In the genomic region with DNA sequence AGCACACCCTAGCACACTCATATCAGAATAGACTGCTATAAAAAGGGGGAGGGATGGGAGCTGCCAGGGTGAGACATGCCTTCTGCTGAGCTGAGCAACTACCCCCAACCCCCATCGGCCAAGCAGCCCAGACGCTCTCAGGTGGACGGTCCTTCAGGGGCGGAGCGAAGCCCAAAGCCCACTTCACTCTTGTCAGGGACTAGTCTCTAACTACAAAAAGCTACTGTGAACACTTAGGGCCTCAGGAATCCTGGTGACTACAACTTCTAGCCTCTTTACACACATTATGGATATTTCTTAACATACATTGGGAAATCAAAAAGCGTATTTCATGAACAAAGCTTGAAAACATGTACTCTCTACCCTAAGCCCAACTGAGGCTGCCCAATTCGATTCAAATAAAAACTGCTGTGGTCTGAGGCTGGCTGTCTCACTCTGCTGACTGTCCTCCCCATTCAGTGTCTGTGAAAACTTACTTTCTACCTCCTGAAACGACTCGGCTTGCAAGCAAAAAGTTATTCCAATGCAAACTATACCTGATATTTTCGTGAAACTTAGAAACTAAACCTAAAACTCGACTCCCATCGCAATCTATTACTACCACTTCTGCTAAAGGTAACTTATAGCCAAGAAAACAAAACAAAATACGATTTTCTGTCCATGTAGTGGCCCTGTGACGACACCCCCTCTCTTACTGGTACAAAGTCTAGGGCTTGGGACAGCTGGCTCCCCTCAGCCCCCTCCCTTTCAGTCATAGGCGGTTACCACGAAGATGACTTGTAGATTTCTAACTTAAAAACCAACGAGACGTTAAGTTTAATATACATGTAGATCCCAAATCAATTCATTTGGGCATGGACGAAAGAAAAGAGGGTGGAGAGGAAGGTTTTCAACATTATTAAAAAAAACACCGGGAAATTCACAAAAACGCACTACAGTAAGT, we compare ENCODE assay signal across 8 cellular contexts. TPM values are rescaled to one million over a fixed set of nuclear protein-coding genes. Genes with fewer than 3 reads are reported as not detected.
DNase-seq lines count a peak whose midpoint lies in the region; ATAC-seq and TF ChIP-seq lines count a peak whose summit lies in the region.

No MANE protein-coding gene starts in this region.

- 0 to 8% (median 3%) methylated on average over 21 of the region's 21 CpGs for WGBS in adrenal gland, 4 donors

- no peak for ATAC-seq in HG03280 (IDR thresholded peaks at IDR 0.05; ENCODE audit: unreplicated experiment)

- DNase-seq in activated effector memory CD4-positive, alpha-beta T cell treated with anti-CD3 and anti-CD28 coated beads, Interleukin-2, amount 50 U/mL, for 16 hours, result peak; percentile 66
- DNase-seq in activated effector memory CD4-positive, alpha-beta T cell treated with Interleukin-2 at 50 U/mL for 16 hours, result no peak
- DNase-seq in NCI-H748 treated with DMSO at 0.1 percent for 48 hours (lab: John Stamatoyannopoulos, UW) (peak; percentile 27), adrenal gland (peak in 5 of 7 donors; percentile 51 to 67 (median 61)), GF-D8 (lab: John Stamatoyannopoulos, UW) (no peak)

- H3K4me3 ChIP-seq in adrenal gland (peak overlapping the region; percentile 21 to 94 (median 62)), iPS-15b (ENCODE audit: low read depth, low read length) (peak overlapping the region; percentile 78), skeletal muscle satellite cell (ENCODE audit: low read length) (peak overlapping the region; percentile 94)

- H3K9ac ChIP-seq in iPS-15b (ENCODE audit: low read depth, low read length) (no peak overlapping the region), skeletal muscle satellite cell (ENCODE audit: low read depth, low read length) (peak overlapping the region; percentile 96)

- H3K36me3 ChIP-seq in adrenal gland (replicated peaks in 1 of 2) (no peaks in the 10 kb centered on the region), iPS-15b (ENCODE audit: control insufficient read depth, insufficient read depth, low read length) (no peaks in the 10 kb centered on the region), skeletal muscle satellite cell (ENCODE audit: insufficient read depth, low read length) (no peaks in the 10 kb centered on the region)

- H3K4me1 ChIP-seq in adrenal gland (replicated peaks in 1 of 2), result peaks cover 24 to 36% of the 10 kb centered on the region in 2 donors
- peaks cover 11% of the 10 kb centered on the region for H3K4me1 ChIP-seq in iPS-15b (ENCODE audit: control insufficient read depth, insufficient read depth, low read length)
- peaks cover 56% of the 10 kb centered on the region for H3K4me1 ChIP-seq in skeletal muscle satellite cell (ENCODE audit: control insufficient read depth, insufficient read depth, low read length)

- TF ChIP-seq CTCF in adrenal gland (IDR thresholded peaks at IDR 0.05), result no peak

- peak overlapping the region; percentile 87 for H3K4me2 ChIP-seq in skeletal muscle satellite cell (ENCODE audit: low read length)

- peak overlapping the region; percentile 97 to 100 (median 99) for H3K27ac ChIP-seq in adrenal gland

- TF ChIP-seq POLR2A in adrenal gland (IDR thresholded peaks at IDR 0.05), result no peak

- intact Hi-C loops in adrenal gland (cut with DNase I), result loop anchor here (5.0 kb wide), 2 partner anchors 90 to 215 kb away; no protein-coding TSS in a partner anchor

- no peaks in the 10 kb centered on the region for H3K27me3 ChIP-seq in adrenal gland
- peaks cover 40% of the 10 kb centered on the region for H3K27me3 ChIP-seq in iPS-15b (ENCODE audit: control insufficient read depth, insufficient read depth, low read length)
- H3K27me3 ChIP-seq in skeletal muscle satellite cell (ENCODE audit: control insufficient read depth, insufficient read depth, low read length), result no peaks in the 10 kb centered on the region

- no peaks in the 10 kb centered on the region for H3K9me3 ChIP-seq in adrenal gland (replicated peaks in 1 of 3)
- H3K9me3 ChIP-seq in iPS-15b (ENCODE audit: control insufficient read depth, insufficient read depth, low read length), result no peaks in the 10 kb centered on the region
- H3K9me3 ChIP-seq in skeletal muscle satellite cell (replicated peaks; ENCODE audit: low read length), result no peaks in the 10 kb centered on the region

RNA-seq across cellular contexts. Expression of a gene that starts 1.2 kb away (rescaled TPM):
- 10 to 100 TPM in 6 of 8 donors, 1 to 10 TPM in 2; 6.5 to 15.8 (median 13.0) TPM for total RNA-seq in adrenal gland
- 10 to 100 TPM in 1 of 3 donors, 1 to 10 TPM in 2; 5.1 to 18.3 (median 9.5) TPM for polyA plus RNA-seq in adrenal gland
- 10.6 and 15.5 TPM in 2 replicates for total RNA-seq in skeletal muscle satellite cell (2012; rRNA removed)

Comparison
In these comparisons a context has a peak if more than half of its experiments do, and no peak if none do; other contexts are left out.
1. DNase-seq: peak in activated effector memory CD4-positive, alpha-beta T cell treated with anti-CD3 and anti-CD28 coated beads, Interleukin-2, amount 50 U/mL, for 16 hours (single experiment), NCI-H748 treated with DMSO at 0.1 percent for 48 hours (single experiment) and adrenal gland (5 of 7); none in activated effector memory CD4-positive, alpha-beta T cell treated with Interleukin-2 at 50 U/mL for 16 hours (single experiment) and GF-D8 (single experiment).
2. Peak in every context shown above with its lines, with median percentiles within 50 percentile points of each other: H3K4me3 ChIP-seq.